ENCODE assay signal across 9 cellular contexts in the genomic region with DNA sequence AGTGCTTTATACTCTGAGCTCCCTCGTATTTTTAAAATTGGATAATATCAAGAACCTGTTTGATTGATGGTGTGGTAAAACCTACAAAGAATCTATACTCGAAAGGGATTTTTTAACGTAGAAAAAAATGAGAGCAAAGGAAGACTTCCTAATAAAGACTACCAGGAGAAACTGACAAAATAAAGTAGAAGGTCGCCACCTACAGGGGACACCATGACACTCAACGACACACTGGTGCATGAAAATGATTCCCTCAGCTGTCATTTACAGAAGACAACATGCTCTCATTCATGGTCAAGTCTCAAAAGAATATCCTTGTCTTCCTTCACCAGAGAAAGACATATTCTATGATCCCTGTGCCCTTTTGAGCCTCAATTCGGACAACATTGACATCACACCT. TPM values are rescaled to one million over a fixed set of nuclear protein-coding genes. Genes with fewer than 3 reads are reported as not detected.
DNase-seq lines count a peak whose midpoint lies in the region; ATAC-seq, FAIRE-seq and TF ChIP-seq lines count a peak whose summit lies in the region.
"Had no signal": no experiment of that assay in that cellular context is flagged by ENCODE, and none has a peak within 500 bp of the region (broad histone marks: within the 10 kb centered on the region; RNA-seq: fewer than 3 reads in every experiment).

No MANE protein-coding gene starts in this region.

- H4K20me1 ChIP-seq in OCI-LY3 (ENCODE audit: insufficient read depth, low read length) (no peaks in the 10 kb centered on the region), hepatocyte (ENCODE audit: insufficient read depth, poor library complexity, severe bottlenecking) (no peaks in the 10 kb centered on the region)

- peaks cover 0 to 4% (median under 1%) of the 10 kb centered on the region in 4 donors for H3K4me1 Mint-ChIP-seq in CD4-positive, alpha-beta memory T cell

- H3K27ac ChIP-seq in CD4-positive, alpha-beta memory T cell (ENCODE audit: low read depth, low read length), result no peak overlapping the region
- H3K27ac ChIP-seq in OCI-LY3 (ENCODE audit: low read length), result no peak overlapping the region
- H3K27ac ChIP-seq in adrenal gland, result no peak overlapping the region
- H3K27ac ChIP-seq in hepatocyte, result no peak overlapping the region

- peak; percentile 72 for TF ChIP-seq CTCF in OCI-LY3 (IDR thresholded peaks at IDR 0.05; ENCODE audit: low read depth, low read length)
- peak; percentile 26 to 63 (median 50) for TF ChIP-seq CTCF in adrenal gland (IDR thresholded peaks at IDR 0.05)
- peak; percentile 62 for TF ChIP-seq CTCF in hepatocyte (IDR thresholded peaks at IDR 0.05; ENCODE audit: poor library complexity)

- FAIRE-seq in H54 (lab: Jason Lieb, UNC), result peak; percentile 74

- H3K27me3 Mint-ChIP-seq in CD4-positive, alpha-beta memory T cell, result peaks cover 0 to 1% of the 10 kb centered on the region in 2 donors

- no peaks in the 10 kb centered on the region for H3K79me2 ChIP-seq in OCI-LY3 (ENCODE audit: low read length)
- H3K79me2 ChIP-seq in hepatocyte, result peaks cover 46% of the 10 kb centered on the region

- peaks cover under 1% of the 10 kb centered on the region for H3K4me1 ChIP-seq in CD4-positive, alpha-beta memory T cell (ENCODE audit: insufficient read depth, low read length)
- H3K4me1 ChIP-seq in OCI-LY3 (ENCODE audit: low read length), result peaks cover 3% of the 10 kb centered on the region; the same call in 1 of the 2 replicates
- no peaks in the 10 kb centered on the region for H3K4me1 ChIP-seq in adrenal gland (replicated peaks in 1 of 2)
- peaks cover 36% of the 10 kb centered on the region for H3K4me1 ChIP-seq in hepatocyte (ENCODE audit: insufficient read depth)

- no peak overlapping the region for H3K4me3 ChIP-seq in CD4-positive, alpha-beta memory T cell (ENCODE audit: low read length in 2 of 2)
- no peak overlapping the region for H3K4me3 ChIP-seq in OCI-LY3 (ENCODE audit: low read length)
- H3K4me3 ChIP-seq in adrenal gland, result no peak overlapping the region
- H3K4me3 ChIP-seq in hepatocyte, result no peak overlapping the region
- H3K4me3 ChIP-seq in MG63, result no peak overlapping the region

- peak; percentile 30 to 48 (median 43) for DNase-seq in CD4-positive, alpha-beta memory T cell
- DNase-seq in H54 (ENCODE audit: insufficient read length, low spot score) (no peak), adrenal gland (peak in 6 of 7 donors; percentile 33 to 70 (median 44)), hepatocyte (ENCODE audit: low spot score) (peak; percentile 64), MG63 (no peak)
- DNase-seq in stimulated activated CD4-positive, alpha-beta T cell treated with anti-CD3 and anti-CD28 coated beads, Interleukin-2, amount 100 ng/mL, for 48 hours, result peak; percentile 7 to 24

- POLR2A ChIA-PET in CD4-positive, alpha-beta memory T cell (lab: Charles Lee; ENCODE audit: partially characterized antibody), result interaction anchor here (1.2 to 1.7 kb wide), 4 partner anchors 54 to 106 kb away, joined by 3 to 7 read pairs (median 4); no protein-coding TSS in a partner anchor

- H2AFZ ChIP-seq in OCI-LY3 (ENCODE audit: low read depth, low read length) (no peak overlapping the region), hepatocyte (no peak overlapping the region)

- H3K9me3 Mint-ChIP-seq in CD4-positive, alpha-beta memory T cell, result no peaks in the 10 kb centered on the region
- H3K9me3 Mint-ChIP-seq: immature natural killer cell had no signal

- 20 to 29% (median 23%) methylated on average over 6 of the region's 6 CpGs for WGBS in adrenal gland, 4 donors
- 27% methylated on average over 6 of the region's 6 CpGs for WGBS in hepatocyte (ENCODE audit: low lambda C conversion rate, missing lambda C conversion rate)

- H3K36me3 Mint-ChIP-seq in CD4-positive, alpha-beta memory T cell, result no peaks in the 10 kb centered on the region
- H3K36me3 Mint-ChIP-seq: immature natural killer cell had no signal

- CTCF ChIA-PET in CD4-positive, alpha-beta memory T cell (lab: Charles Lee; ENCODE audit: partially characterized antibody), result interaction anchor here (0.6 to 7.5 kb wide), 36 partner anchors 9 to 506 kb away, joined by 3 to 265 read pairs (median 5); no protein-coding TSS in a partner anchor

- H3K9me3 ChIP-seq in CD4-positive, alpha-beta memory T cell (ENCODE audit: control insufficient read depth in 1 of 2, low read length in 2 of 2), result no peaks in the 10 kb centered on the region
- H3K9me3 ChIP-seq in OCI-LY3 (ENCODE audit: insufficient read depth, low read length) (no peaks in the 10 kb centered on the region), adrenal gland (replicated peaks in 1 of 3) (no peaks in the 10 kb centered on the region), hepatocyte (ENCODE audit: low read depth) (no peaks in the 10 kb centered on the region), MG63 (no peaks in the 10 kb centered on the region)

- H3K9ac ChIP-seq in OCI-LY3 (ENCODE audit: low read length), result peak overlapping the region; percentile 35; the same call in 1 of the 2 replicates

- no peaks in the 10 kb centered on the region for H3K36me3 ChIP-seq in CD4-positive, alpha-beta memory T cell (ENCODE audit: insufficient read depth, low read length)
- H3K36me3 ChIP-seq in OCI-LY3 (replicated peaks; ENCODE audit: low read depth, low read length), result no peaks in the 10 kb centered on the region
- no peaks in the 10 kb centered on the region for H3K36me3 ChIP-seq in adrenal gland (replicated peaks in 1 of 2)
- H3K36me3 ChIP-seq in hepatocyte (replicated peaks; ENCODE audit: insufficient read depth, low read depth), result no peaks in the 10 kb centered on the region
- no peaks in the 10 kb centered on the region for H3K36me3 ChIP-seq in MG63

- ATAC-seq in HG02852 (IDR thresholded peaks at IDR 0.05; ENCODE audit: unreplicated experiment), result no peak

- TF ChIP-seq POLR2A in H54 (IDR thresholded peaks at IDR 0.05; ENCODE audit: low read depth, low read length) (no peak), adrenal gland (IDR thresholded peaks at IDR 0.05) (no peak)

- H3K4me3 Mint-ChIP-seq in CD4-positive, alpha-beta memory T cell, result no peak overlapping the region
- H3K4me3 Mint-ChIP-seq: immature natural killer cell had no signal

- H3K4me2 ChIP-seq in OCI-LY3 (ENCODE audit: low read length) (peak overlapping the region; percentile 50), hepatocyte (no peak overlapping the region)

- H3K27ac Mint-ChIP-seq in CD4-positive, alpha-beta memory T cell, result no peak overlapping the region
- H3K27ac Mint-ChIP-seq: immature natural killer cell had no signal

- H3K9me2 ChIP-seq in hepatocyte (replicated peaks; ENCODE audit: insufficient read depth), result no peaks in the 10 kb centered on the region

- H3K27me3 ChIP-seq in CD4-positive, alpha-beta memory T cell (ENCODE audit: insufficient read depth, low read length), result no peaks in the 10 kb centered on the region
- H3K27me3 ChIP-seq in OCI-LY3 (ENCODE audit: low read depth, low read length) (no peaks in the 10 kb centered on the region), adrenal gland (no peaks in the 10 kb centered on the region), hepatocyte (no peaks in the 10 kb centered on the region), MG63 (no peaks in the 10 kb centered on the region)

- intact Hi-C loops in CD4-positive, alpha-beta memory T cell (cut with micrococcal nuclease), result loop anchor here (1.0 to 2.0 kb wide), 4 partner anchors 55 to 393 kb away; no protein-coding TSS in a partner anchor
- intact Hi-C loops in adrenal gland (cut with DNase I), result loop anchor here in 1 of 2 donors (10.0 kb wide), 1 partner anchor 395 kb away; no protein-coding TSS in a partner anchor

RNA-seq across cellular contexts. Expression of gene NHSL1, which starts 10.1 kb away (rescaled TPM):
- total RNA-seq in CD4-positive, alpha-beta memory T cell, result under 1 TPM; 0.53 to 0.58 TPM
- not detected for polyA plus RNA-seq in CD4-positive, alpha-beta memory T cell
- 10 to 100 TPM in 3 of 8 donors, 1 to 10 TPM in 5; 3.9 to 12.7 (median 8.3) TPM for total RNA-seq in adrenal gland
- 1 to 10 TPM; 1.2 to 3.8 (median 1.5) TPM for polyA plus RNA-seq in adrenal gland
- total RNA-seq in hepatocyte, result 58.0 and 58.3 TPM in 2 replicates
- polyA plus RNA-seq in hepatocyte, result 39.0 and 43.7 TPM in 2 replicates
- total RNA-seq in MG63 (2014; rRNA removed; shearing (Covaris generic); ENCODE audit: low replicate concordance), result 1.3 and 8.7 TPM in 2 replicates

Comparison
In these comparisons a context has a peak if more than half of its experiments do, and no peak if none do; other contexts are left out.
1. DNase-seq: peak in CD4-positive, alpha-beta memory T cell (5 of 5), adrenal gland (6 of 7), hepatocyte (single experiment) and stimulated activated CD4-positive, alpha-beta T cell treated with anti-CD3 and anti-CD28 coated beads, Interleukin-2, amount 100 ng/mL, for 48 hours (2 of 2); none in H54 (single experiment) and MG63 (single experiment).
2. Peak in every context shown above with its lines, with median percentiles within 50 percentile points of each other: CTCF ChIP-seq.